In genomic region chr5:167786871-167787568, GRCh38 we compare ENCODE assay signal across 19 cellular contexts.
DNase-seq lines count a peak whose midpoint lies in the region; ATAC-seq lines count a peak whose summit lies in the region.
"Had no signal": no experiment of that assay in that cellular context is flagged by ENCODE, and none has a peak within 500 bp of the region (broad histone marks: within the 10 kb centered on the region; RNA-seq: fewer than 3 reads in every experiment).

No MANE protein-coding gene starts in this region.

- DNase-seq in AG20443 (ENCODE audit: low spot score) (peak; percentile 26), GM03348 (ENCODE audit: low spot score) (peak; percentile 28), NCI-H524 (lab: John Stamatoyannopoulos, UW) (peak; percentile 88 to 95), fibroblast of peridontal ligament (ENCODE audit: extremely low read depth) (peak; percentile 40), SIG-M5 treated with dmso at 0.1 percent for 504 hours (lab: John Stamatoyannopoulos, UW; ENCODE audit: unreplicated experiment) (no peak)
- DNase-seq in activated CD4-positive, alpha-beta T cell treated with anti-CD3 and anti-CD28 coated beads, Interleukin-2, amount 10 ng/mL, durations not matched to agents 24 days and 14 days: no peak
- DNase-seq: CD4-positive, alpha-beta T cell; DMS53; GDM1; NCI-H1048; NCI-H1417; NCI-H1694; NCI-H2029 treated with DMSO at 0.1 percent for 48 hours; NCI-H2227 treated with DMSO at 0.1 percent for 48 hours; SIG-M5; T-cell had no signal

- no peaks in the 10 kb centered on the region for H3K4me1 Mint-ChIP-seq in activated CD4-positive, alpha-beta T cell treated with anti-CD3 and anti-CD28 coated beads, Interleukin-2, amount 10 ng/mL, durations not matched to agents 24 days and 14 days
- H3K4me1 Mint-ChIP-seq: IgD-negative memory B cell, T-cell had no signal

- H3K27me3 Mint-ChIP-seq in activated CD4-positive, alpha-beta T cell treated with anti-CD3 and anti-CD28 coated beads, Interleukin-2, amount 10 ng/mL, durations not matched to agents 24 days and 14 days: no peaks in the 10 kb centered on the region
- H3K27me3 Mint-ChIP-seq: CD4-positive, alpha-beta T cell; IgD-negative memory B cell; T-cell had no signal

- H3K9me3 Mint-ChIP-seq in activated CD4-positive, alpha-beta T cell treated with anti-CD3 and anti-CD28 coated beads, Interleukin-2, amount 10 ng/mL, durations not matched to agents 24 days and 14 days: no peaks in the 10 kb centered on the region
- H3K9me3 Mint-ChIP-seq: CD4-positive, alpha-beta T cell had no signal

- intact Hi-C loops in activated CD4-positive, alpha-beta T cell treated with anti-CD3 and anti-CD28 coated beads, Interleukin-2, amount 10 ng/mL, durations not matched to agents 24 days and 14 days (cut with micrococcal nuclease): no loop called here

- H3K4me3 Mint-ChIP-seq in activated CD4-positive, alpha-beta T cell treated with anti-CD3 and anti-CD28 coated beads, Interleukin-2, amount 10 ng/mL, durations not matched to agents 24 days and 14 days: no peak overlapping the region
- H3K4me3 Mint-ChIP-seq: CD4-positive, alpha-beta T cell; IgD-negative memory B cell; T-cell had no signal

- ATAC-seq in HG02678 (IDR thresholded peaks at IDR 0.05; ENCODE audit: unreplicated experiment): no peak
- no peak for ATAC-seq in HG02798 (IDR thresholded peaks at IDR 0.05; ENCODE audit: poor library complexity, unreplicated experiment)
- ATAC-seq: T-cell had no signal

- no peak overlapping the region for H3K27ac Mint-ChIP-seq in activated CD4-positive, alpha-beta T cell treated with anti-CD3 and anti-CD28 coated beads, Interleukin-2, amount 10 ng/mL, durations not matched to agents 24 days and 14 days
- H3K27ac Mint-ChIP-seq: CD4-positive, alpha-beta T cell; IgD-negative memory B cell; T-cell had no signal

- no peaks in the 10 kb centered on the region for H3K36me3 Mint-ChIP-seq in activated CD4-positive, alpha-beta T cell treated with anti-CD3 and anti-CD28 coated beads, Interleukin-2, amount 10 ng/mL, durations not matched to agents 24 days and 14 days (ENCODE audit: low read depth)
- H3K36me3 Mint-ChIP-seq: IgD-negative memory B cell, T-cell had no signal

Comparison
In these comparisons a context has a peak if more than half of its experiments do, and no peak if none do; other contexts are left out.
1. DNase-seq: peak in AG20443 (single experiment), GM03348 (single experiment), NCI-H524 (2 of 2) and fibroblast of peridontal ligament (single experiment); none in SIG-M5 treated with dmso at 0.1 percent for 504 hours (single experiment) and activated CD4-positive, alpha-beta T cell treated with anti-CD3 and anti-CD28 coated beads, Interleukin-2, amount 10 ng/mL, durations not matched to agents 24 days and 14 days (single experiment).